14 cellular contexts compared by ENCODE assay signal in genomic region chr20:22905667-22906066, GRCh38.
A peak's percentile ranks its signal among the peaks of the same experiment; 100 is the strongest.
DNase-seq lines count a peak whose midpoint lies in the region; ATAC-seq, FAIRE-seq and TF ChIP-seq lines count a peak whose summit lies in the region.
"Had no signal": no experiment of that assay in that cellular context is flagged by ENCODE, and none has a peak within 500 bp of the region (broad histone marks: within the 10 kb centered on the region; RNA-seq: fewer than 3 reads in every experiment).

No MANE protein-coding gene starts in this region.

- DNase-seq in AG04449 (ENCODE audit: low read depth, low spot score) (peak; percentile 5), M059J (ENCODE audit: low read depth) (peak; percentile 54), left ventricle myocardium superior (peak; percentile 56), NCI-H1092 treated with DMSO at 0.1 percent for 48 hours (lab: John Stamatoyannopoulos, UW) (no peak), RWPE1 (ENCODE audit: low spot score) (no peak), RCC 7860 (ENCODE audit: low spot score) (no peak)
- no peak for DNase-seq in stimulated activated naive CD4-positive, alpha-beta T cell (lab: John Stamatoyannopoulos, UW)
- DNase-seq: activated CD4-positive, alpha-beta memory T cell treated with anti-CD3 and anti-CD28 coated beads, Interleukin-2, amount 10 ng/mL, durations not matched to agents 7 days and 5 days; activated naive CD8-positive, alpha-beta T cell treated with anti-CD3 and anti-CD28 coated beads, Interleukin-2, amount 10 ng/mL, durations not matched to agents 7 days and 5 days; effector memory CD8-positive, alpha-beta T cell; NCI-H69 had no signal

- ATAC-seq in GM18520 (IDR thresholded peaks at IDR 0.05; ENCODE audit: unreplicated experiment) (peak; percentile 79), left ventricle myocardium superior (peak; percentile 91)
- ATAC-seq: effector memory CD8-positive, alpha-beta T cell had no signal

- intact Hi-C loops in left ventricle myocardium superior (cut with micrococcal nuclease) = no loop called here

- FAIRE-seq in RCC 7860 (lab: Jason Lieb, UNC) = no peak

- H3K4me3 ChIP-seq in AG04449 (ENCODE audit: low read depth, low read length) = no peak overlapping the region
- H3K4me3 ChIP-seq: neural progenitor cell, thoracic aorta had no signal

- TF ChIP-seq CTCF in AG04449 (IDR thresholded peaks at IDR 0.05; ENCODE audit: insufficient read depth, low read length, missing control alignments) (no peak), RWPE1 (conservative IDR thresholded peaks at IDR 0.05; ENCODE audit: low read depth) (no peak)

- H3K27ac ChIP-seq in RWPE1 = no peak overlapping the region
- H3K27ac ChIP-seq: neural progenitor cell, thoracic aorta had no signal

- CTCF ChIA-PET in AG04449 (lab: Yijun Ruan, JAX) (no interaction called here), RWPE1 (lab: Yijun Ruan, JAX) (no interaction called here)

- POLR2A ChIA-PET in AG04449 (lab: Yijun Ruan, JAX) = no interaction called here
- POLR2A ChIA-PET in RWPE1 (lab: Yijun Ruan, JAX; ENCODE audit: low non-redundant PET) = no interaction called here

Comparison
In these comparisons a context has a peak if more than half of its experiments do, and no peak if none do; other contexts are left out.
1. DNase-seq: peak in AG04449 (single experiment), M059J (single experiment) and left ventricle myocardium superior (single experiment); none in NCI-H1092 treated with DMSO at 0.1 percent for 48 hours (single experiment), RWPE1 (single experiment), RCC 7860 (single experiment) and stimulated activated naive CD4-positive, alpha-beta T cell (0 of 6).